Comparison of ENCODE assay signal across 1 cellular context in genomic region chr22:40322061-40322460, GRCh38.
TF ChIP-seq lines count a peak whose summit lies in the region.

No MANE protein-coding gene starts in this region.

TF ChIP-seq in WTC11, 78 proteins besides CTCF, POLR2A, EP300 and RAD21 (continued from another document):
- no peak for TF ChIP-seq ZNF281 (CRISPR knock-in tag; IDR thresholded peaks at IDR 0.05)
